ENCODE assay signal across 19 cellular contexts in the genomic region with DNA sequence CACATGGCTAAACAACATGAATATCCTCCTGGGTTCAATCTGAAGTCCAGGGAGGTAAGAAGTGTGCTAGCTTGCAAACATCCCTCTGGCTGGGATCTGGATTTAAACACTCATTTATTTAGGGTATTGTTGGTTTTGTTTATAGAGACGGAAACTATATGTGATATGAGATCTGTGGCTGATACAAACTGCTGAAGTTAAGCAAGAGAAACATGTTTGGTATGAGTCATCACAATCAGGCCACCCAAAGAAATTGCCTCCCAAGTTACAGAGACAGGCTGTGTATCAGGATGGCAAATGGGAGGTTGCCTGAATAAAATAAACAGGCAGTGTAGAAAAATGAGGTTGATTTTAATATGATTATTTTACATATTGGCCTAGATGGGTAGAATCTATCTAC.
DNase-seq lines count a peak whose midpoint lies in the region; ATAC-seq and TF ChIP-seq lines count a peak whose summit lies in the region.
"Had no signal": no experiment of that assay in that cellular context is flagged by ENCODE, and none has a peak within 500 bp of the region (broad histone marks: within the 10 kb centered on the region; RNA-seq: fewer than 3 reads in every experiment).

No MANE protein-coding gene starts in this region.

- DNase-seq in PC-9 = peak; percentile 33 to 62
- peak; percentile 17 for DNase-seq in fibroblast of pulmonary artery (ENCODE audit: low read depth)
- DNase-seq in SHP77 (lab: John Stamatoyannopoulos, UW) = no peak
- DNase-seq in central memory CD4-positive, alpha-beta T cell = no peak
- DNase-seq: activated naive CD4-positive, alpha-beta T cell treated with anti-CD3 and anti-CD28 coated beads for 36 hours; activated T-cell treated with anti-CD3 and anti-CD28 coated beads for 4 hours; dorsolateral prefrontal cortex; H7; MG63; NCI-H2081; NCI-H510A; posterior cingulate gyrus; spleen had no signal

- ATAC-seq in GM18502 (IDR thresholded peaks at IDR 0.05; ENCODE audit: poor library complexity, unreplicated experiment) (peak; percentile 67), HG03432 (IDR thresholded peaks at IDR 0.05; ENCODE audit: unreplicated experiment) (peak; percentile 69), GM21737 (IDR thresholded peaks at IDR 0.05; ENCODE audit: unreplicated experiment) (no peak), HG03439 (IDR thresholded peaks at IDR 0.05; ENCODE audit: unreplicated experiment) (no peak)
- ATAC-seq: natural killer cell treated with Interleukin-12 subunit alpha and Interleukin-12 subunit beta and Interleukin-15 and Interleukin-18, amount 100 ng/mL, for 72 hours had no signal

- TF ChIP-seq CTCF in PC-9 (conservative IDR thresholded peaks at IDR 0.05) (no peak), fibroblast of pulmonary artery (IDR thresholded peaks at IDR 0.05; ENCODE audit: low read length, missing control alignments) (no peak)

- no peaks in the 10 kb centered on the region for H3K79me2 ChIP-seq in PC-9 (ENCODE audit: low read depth)

- no TSS peak for BruUV-seq in PC-9 (replicated peaks; lab: Mats Ljungman, UMichigan)

- H3F3A ChIP-seq in PC-9 (ENCODE audit: insufficient read depth, low read depth) = peaks cover 8% of the 10 kb centered on the region; the same call in 1 of the 2 replicates

- POLR2A ChIA-PET in PC-9 (lab: Charles Lee; ENCODE audit: unreplicated experiment) = no interaction called here

- H3K27ac ChIP-seq in PC-9 = peak overlapping the region; percentile 51
- H3K27ac ChIP-seq: dorsolateral prefrontal cortex, spleen, thoracic aorta had no signal

- H3K4me2 ChIP-seq in PC-9 = no peak overlapping the region; the same call in 1 of the 2 replicates

- CTCF ChIA-PET in PC-9 (lab: Charles Lee) = no interaction called here

- intact Hi-C loops in PC-9 (cut with micrococcal nuclease; ENCODE audit: unreplicated experiment) = loop anchor here (5.0 kb wide), 1 partner anchor 65 kb away; no protein-coding TSS in a partner anchor

- H2AFZ ChIP-seq in PC-9 = no peak overlapping the region

- H3K9me3 ChIP-seq in PC-9 (ENCODE audit: insufficient read depth, low read depth) = peaks cover 7% of the 10 kb centered on the region; the same call in 1 of the 2 replicates
- H3K9me3 ChIP-seq: MG63, spleen, thoracic aorta had no signal

- H3K27me3 ChIP-seq in PC-9 (ENCODE audit: insufficient read depth, low read depth) = no peaks in the 10 kb centered on the region
- H3K27me3 ChIP-seq: dorsolateral prefrontal cortex, MG63, spleen had no signal

- H4K20me1 ChIP-seq in PC-9 (ENCODE audit: insufficient read depth) = no peaks in the 10 kb centered on the region

- H3K4me1 ChIP-seq in PC-9 (replicated peaks; ENCODE audit: insufficient read depth) = peaks cover 19% of the 10 kb centered on the region
- H3K4me1 ChIP-seq: spleen had no signal

- H3K4me3 ChIP-seq in PC-9 (no peak overlapping the region), fibroblast of pulmonary artery (replicated peaks; ENCODE audit: low read depth, low read length) (no peak overlapping the region)
- H3K4me3 ChIP-seq: dorsolateral prefrontal cortex, MG63, spleen, thoracic aorta had no signal

- H3K9me2 ChIP-seq in PC-9 (ENCODE audit: insufficient read depth) = no peaks in the 10 kb centered on the region

- H3K36me3 ChIP-seq in PC-9 (ENCODE audit: low read depth) = no peaks in the 10 kb centered on the region
- H3K36me3 ChIP-seq: MG63, spleen, thoracic aorta had no signal

Comparison
In these comparisons a context has a peak if more than half of its experiments do, and no peak if none do; other contexts are left out.
1. ATAC-seq: peak in GM18502 (single experiment) and HG03432 (single experiment); none in GM21737 (single experiment) and HG03439 (single experiment).
2. DNase-seq: peak in PC-9 (2 of 2) and fibroblast of pulmonary artery (single experiment); none in SHP77 (0 of 2) and central memory CD4-positive, alpha-beta T cell (single experiment).